Comparison of ENCODE assay signal across 8 cellular contexts in the genomic region with DNA sequence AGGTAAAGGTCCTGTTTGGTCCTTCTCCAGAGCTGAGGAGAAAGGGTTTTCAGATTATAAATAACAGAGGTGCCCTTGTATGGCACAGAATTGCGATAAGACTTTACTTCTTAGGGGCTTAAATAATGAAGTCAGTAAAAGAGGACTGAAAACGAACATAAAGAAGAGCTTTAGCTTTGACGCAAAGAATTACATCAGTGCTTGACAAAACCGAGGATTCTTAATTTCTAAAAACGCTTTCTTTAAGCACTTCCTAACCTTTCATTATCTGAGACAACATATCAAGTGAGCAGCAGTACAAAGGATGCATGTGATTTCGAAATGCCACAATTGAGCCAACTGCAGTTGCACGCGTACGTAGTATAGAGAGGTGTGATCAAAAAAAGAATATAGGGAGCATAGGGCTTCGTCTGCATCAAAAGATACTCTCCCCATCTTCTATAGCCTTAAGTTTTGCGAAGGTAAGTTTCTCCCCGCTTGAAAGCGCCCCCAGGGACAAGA. TPM values are rescaled to one million over a fixed set of nuclear protein-coding genes. Genes with fewer than 3 reads are reported as not detected.
DNase-seq lines count a peak whose midpoint lies in the region; ATAC-seq and TF ChIP-seq lines count a peak whose summit lies in the region.

No MANE protein-coding gene starts in this region.

- 20 to 26% methylated on average over 13 of the region's 13 CpGs for WGBS in esophagus, 2 donors
- WGBS in psoas muscle, 3 donors: 22 to 29% (median 26%) methylated on average over 13 of the region's 13 CpGs

- peak overlapping the region; percentile 34 for H2AFZ ChIP-seq in HCT116 (ENCODE audit: low read depth, low read length, poor library complexity, severe bottlenecking)

- H3K27me3 ChIP-seq in HCT116 (ENCODE audit: insufficient read depth, low read length) (no peaks in the 10 kb centered on the region), esophagus (ENCODE audit: control insufficient read depth in 1 of 2, insufficient read depth in 2 of 2, low read length in 2 of 2) (no peaks in the 10 kb centered on the region), psoas muscle (ENCODE audit: insufficient read depth in 3 of 3, low read length in 2 of 3) (no peaks in the 10 kb centered on the region)

- TSS peak; percentile 77 for BruUV-seq in HCT116 (replicated peaks; lab: Mats Ljungman, UMichigan)

- DNase-seq in HCT116 (ENCODE audit: low read depth, low spot score) (no peak), RWPE1 (ENCODE audit: low spot score) (no peak), psoas muscle (no peak), AG20443 (ENCODE audit: low spot score) (no peak), NCI-H1105 (lab: John Stamatoyannopoulos, UW) (no peak), NCI-H1930 (lab: John Stamatoyannopoulos, UW) (no peak), GDM1 (lab: John Stamatoyannopoulos, UW) (no peak)

- TF ChIP-seq RAD21 in HCT116 (IDR thresholded peaks at IDR 0.05; ENCODE audit: low read depth): peak; percentile 24; the same call in 1 of the 2 replicates

- no peaks in the 10 kb centered on the region for H3K9me2 ChIP-seq in HCT116 (ENCODE audit: insufficient read depth)

- H3K4me1 ChIP-seq in HCT116 (ENCODE audit: control insufficient read depth in 1 of 2, insufficient read depth in 2 of 2, low read length in 2 of 2) (peaks cover 12 to 41% of the 10 kb centered on the region in 2 experiments), esophagus (ENCODE audit: control insufficient read depth in 2 of 2, insufficient read depth in 2 of 2, low read length in 1 of 2) (no peaks in the 10 kb centered on the region), psoas muscle (peaks cover 10% of the 10 kb centered on the region)

- CTCF ChIA-PET in HCT116 (lab: Charles Lee) (no interaction called here), RWPE1 (lab: Yijun Ruan, JAX) (no interaction called here)

- intact Hi-C loops in HCT116 (cut with micrococcal nuclease): no loop called here
- intact Hi-C loops in psoas muscle (cut with DNase I): loop anchor here (5.0 to 10.0 kb wide), 5 partner anchors 66 to 219 kb away; a partner anchor contains a TSS

- H3K27ac ChIP-seq in HCT116 (ENCODE audit: low read depth, low read length) (peak overlapping the region; percentile 98), RWPE1 (peak overlapping the region; percentile 99), esophagus (ENCODE audit: low read depth in 2 of 2, low read length in 1 of 2) (peak overlapping the region; percentile 89 to 99), psoas muscle (peak overlapping the region; percentile 99)

- H3K36me3 ChIP-seq in HCT116 (ENCODE audit: control insufficient read depth in 1 of 2, insufficient read depth in 2 of 2, low read length in 2 of 2) (peaks cover 4 to 5% of the 10 kb centered on the region in 2 experiments), esophagus (ENCODE audit: control insufficient read depth in 2 of 2, insufficient read depth in 2 of 2, low read length in 1 of 2) (no peaks in the 10 kb centered on the region), psoas muscle (ENCODE audit: insufficient read depth in 1 of 2, low read depth in 1 of 2) (peaks cover 0 to 3% of the 10 kb centered on the region in 2 donors)

- H3K9me3 ChIP-seq in HCT116 (ENCODE audit: control insufficient read depth in 1 of 2, insufficient read depth in 1 of 2, low read depth in 1 of 2, low read length in 2 of 2): no peaks in the 10 kb centered on the region; a peak in 1 of 4 replicates
- no peaks in the 10 kb centered on the region for H3K9me3 ChIP-seq in esophagus (ENCODE audit: control insufficient read depth in 2 of 2, insufficient read depth in 1 of 2, low read depth in 1 of 2, low read length in 1 of 2)
- no peaks in the 10 kb centered on the region for H3K9me3 ChIP-seq in psoas muscle

- peak in 2 of 3 experiments; percentile 23; a peak in 1 of 6 replicates for TF ChIP-seq CTCF in HCT116 (IDR thresholded peaks at IDR 0.05 in 2 of 3, conservative IDR thresholded peaks at IDR 0.05 in 1 of 3; ENCODE audit: borderline replicate concordance in 1 of 3, insufficient read depth in 1 of 3, low read depth in 2 of 3, low read length in 2 of 3)
- TF ChIP-seq CTCF in RWPE1 (conservative IDR thresholded peaks at IDR 0.05; ENCODE audit: low read depth): 0 out of 2 replicates have a peak, but pooled peaks have one; percentile 19
- no peak for TF ChIP-seq CTCF in psoas muscle (IDR thresholded peaks at IDR 0.05)

- peak overlapping the region; percentile 97 for H3K9ac ChIP-seq in HCT116 (ENCODE audit: low read length)

- TF ChIP-seq POLR2A in HCT116 (IDR thresholded peaks at IDR 0.05; ENCODE audit: borderline replicate concordance, extremely low read depth, insufficient read depth, insufficient read length): no peak

- peak overlapping the region; percentile 90 for H3K4me2 ChIP-seq in HCT116 (ENCODE audit: low read length)

- H4K20me1 ChIP-seq in HCT116 (ENCODE audit: insufficient read depth): peaks cover 26% of the 10 kb centered on the region

- peak overlapping the region; percentile 50 to 69 for H3K4me3 ChIP-seq in HCT116 (replicated peaks in 1 of 2; ENCODE audit: low read depth in 1 of 2, low read length in 2 of 2)
- peak overlapping the region in 1 of 2 donors; percentile 94 for H3K4me3 ChIP-seq in esophagus (ENCODE audit: low read depth in 1 of 2, low read length in 2 of 2)
- H3K4me3 ChIP-seq in psoas muscle: peak overlapping the region; percentile 95

- POLR2A ChIA-PET in HCT116 (lab: Charles Lee): no interaction called here
- POLR2A ChIA-PET in RWPE1 (lab: Yijun Ruan, JAX; ENCODE audit: low non-redundant PET): interaction anchor here (0.6 kb wide), 1 partner anchor 75 kb away, joined by 4 read pairs; no protein-coding TSS in a partner anchor

- RAD21 ChIA-PET in HCT116 (lab: Charles Lee; ENCODE audit: low non-redundant PET in 1 of 2, low total read pairs in 2 of 2, uncharacterized antibody in 2 of 2, unreplicated experiment in 2 of 2): no interaction called here

- H3K79me2 ChIP-seq in HCT116 (ENCODE audit: insufficient read depth, low read length): peaks cover 41% of the 10 kb centered on the region

- peak; percentile 1 for ATAC-seq in HCT116
- ATAC-seq in psoas muscle: peak in 2 of 4 donors; percentile 5

TF ChIP-seq in HCT116, 20 proteins besides CTCF, POLR2A, EP300 and RAD21:
- 0 out of 2 replicates have a peak, but pooled peaks have one; percentile 19 for TF ChIP-seq SRF (IDR thresholded peaks at IDR 0.05; ENCODE audit: low read depth)
- TF ChIP-seq, protein P1, sequence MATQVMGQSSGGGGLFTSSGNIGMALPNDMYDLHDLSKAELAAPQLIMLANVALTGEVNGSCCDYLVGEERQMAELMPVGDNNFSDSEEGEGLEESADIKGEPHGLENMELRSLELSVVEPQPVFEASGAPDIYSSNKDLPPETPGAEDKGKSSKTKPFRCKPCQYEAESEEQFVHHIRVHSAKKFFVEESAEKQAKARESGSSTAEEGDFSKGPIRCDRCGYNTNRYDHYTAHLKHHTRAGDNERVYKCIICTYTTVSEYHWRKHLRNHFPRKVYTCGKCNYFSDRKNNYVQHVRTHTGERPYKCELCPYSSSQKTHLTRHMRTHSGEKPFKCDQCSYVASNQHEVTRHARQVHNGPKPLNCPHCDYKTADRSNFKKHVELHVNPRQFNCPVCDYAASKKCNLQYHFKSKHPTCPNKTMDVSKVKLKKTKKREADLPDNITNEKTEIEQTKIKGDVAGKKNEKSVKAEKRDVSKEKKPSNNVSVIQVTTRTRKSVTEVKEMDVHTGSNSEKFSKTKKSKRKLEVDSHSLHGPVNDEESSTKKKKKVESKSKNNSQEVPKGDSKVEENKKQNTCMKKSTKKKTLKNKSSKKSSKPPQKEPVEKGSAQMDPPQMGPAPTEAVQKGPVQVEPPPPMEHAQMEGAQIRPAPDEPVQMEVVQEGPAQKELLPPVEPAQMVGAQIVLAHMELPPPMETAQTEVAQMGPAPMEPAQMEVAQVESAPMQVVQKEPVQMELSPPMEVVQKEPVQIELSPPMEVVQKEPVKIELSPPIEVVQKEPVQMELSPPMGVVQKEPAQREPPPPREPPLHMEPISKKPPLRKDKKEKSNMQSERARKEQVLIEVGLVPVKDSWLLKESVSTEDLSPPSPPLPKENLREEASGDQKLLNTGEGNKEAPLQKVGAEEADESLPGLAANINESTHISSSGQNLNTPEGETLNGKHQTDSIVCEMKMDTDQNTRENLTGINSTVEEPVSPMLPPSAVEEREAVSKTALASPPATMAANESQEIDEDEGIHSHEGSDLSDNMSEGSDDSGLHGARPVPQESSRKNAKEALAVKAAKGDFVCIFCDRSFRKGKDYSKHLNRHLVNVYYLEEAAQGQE (IDR thresholded peaks at IDR 0.05; ENCODE audit: low read depth): no peak

RNA-seq across cellular contexts. Expression of a gene that starts 0.8 kb away (rescaled TPM):
- 123 TPM for total RNA-seq in HCT116 (2021; ENCODE audit: unreplicated experiment)
- polyA plus RNA-seq in HCT116 (2012): 47.5 and 61.8 TPM in 2 replicates
- 10 to 100 TPM; 16.0 to 30.9 TPM for polyA plus RNA-seq in esophagus
- total RNA-seq in psoas muscle: 100 to 1,000 TPM; 153 to 202 (median 184) TPM
- 100 to 1,000 TPM; 113 to 159 (median 151) TPM for polyA plus RNA-seq in psoas muscle
